Comparison of ENCODE assay signal across 14 cellular contexts in genomic region chr2:226790006-226790405, GRCh38. TPM values are rescaled to one million over a fixed set of nuclear protein-coding genes. Genes with fewer than 3 reads are reported as not detected.
DNase-seq lines count a peak whose midpoint lies in the region; ATAC-seq and TF ChIP-seq lines count a peak whose summit lies in the region.
"Had no signal": no experiment of that assay in that cellular context is flagged by ENCODE, and none has a peak within 500 bp of the region (broad histone marks: within the 10 kb centered on the region; RNA-seq: fewer than 3 reads in every experiment).

No MANE protein-coding gene starts in this region.

- POLR2A ChIA-PET in T-cell (lab: Charles Lee), result interaction anchor here in 1 of 2 donors (0.6 to 0.8 kb wide), 2 partner anchors 9 to 10 kb away, joined by 3 to 6 read pairs; partner anchors contain the start of gene IRS1

- peak overlapping the region; percentile 17 for H3K4me3 Mint-ChIP-seq in T-helper 2 cell treated with Interferon-gamma antibody and Interleukin-4, amounts not matched to agents 5 μg/mL and 100 μg/mL, for 36 hours
- H3K4me3 Mint-ChIP-seq in T-cell, result peak overlapping the region; percentile 60 to 95 (median 91)
- no peak overlapping the region for H3K4me3 Mint-ChIP-seq in neural progenitor cell

- H3K9ac ChIP-seq in neural progenitor cell, result no peak overlapping the region
- H3K9ac ChIP-seq: parathyroid adenoma had no signal

- TF ChIP-seq CTCF in cardiac muscle cell (IDR thresholded peaks at IDR 0.05; ENCODE audit: low read depth, low read length), result no peak
- TF ChIP-seq CTCF in gastrocnemius medialis (IDR thresholded peaks at IDR 0.05 in 4 of 5, conservative IDR thresholded peaks at IDR 0.05 in 1 of 5), result no peak
- no peak for TF ChIP-seq CTCF in neural progenitor cell (IDR thresholded peaks at IDR 0.05)

- no peak for TF ChIP-seq POLR2A in gastrocnemius medialis (IDR thresholded peaks at IDR 0.05)

- no peak for DNase-seq in T-helper 2 cell treated with Interferon-gamma antibody and Interleukin-4, amounts not matched to agents 5 μg/mL and 100 μg/mL, for 36 hours (ENCODE audit: low spot score)
- DNase-seq in T-helper 2 cell (no peak), T-cell (no peak), cardiac muscle cell (ENCODE audit: low read depth in 1 of 2, low spot score in 1 of 2) (no peak), gastrocnemius medialis (no peak), neural progenitor cell (ENCODE audit: low spot score) (no peak)
- no peak for DNase-seq in stimulated activated naive CD4-positive, alpha-beta T cell (lab: John Stamatoyannopoulos, UW)
- DNase-seq: 8988T; activated naive CD8-positive, alpha-beta T cell treated with anti-CD3 and anti-CD28 coated beads, Interleukin-2, amount 10 ng/mL, durations not matched to agents 7 days and 5 days; islet precursor cell; NCI-H2081 treated with DMSO at 0.1 percent for 48 hours; Peyer's patch had no signal

- H3K79me2 ChIP-seq in neural progenitor cell (ENCODE audit: low read depth), result peaks cover 79% of the 10 kb centered on the region

- no peak overlapping the region for H3K4me2 ChIP-seq in neural progenitor cell

- ATAC-seq in T-cell (replicated peaks in 1 of 4) (no peak), gastrocnemius medialis (no peak), GM18498 (IDR thresholded peaks at IDR 0.05; ENCODE audit: unreplicated experiment) (no peak)

- in situ Hi-C loops in gastrocnemius medialis (cut with MboI; ENCODE audit: low sequenced_read_pairs in 4 of 4), result loop anchor here in 2 of 4 donors (5.0 to 25.0 kb wide), 3 partner anchors 45 to 128 kb away; no protein-coding TSS in a partner anchor

- CTCF ChIA-PET in T-cell (lab: Charles Lee), result interaction anchor here (1.1 to 2.4 kb wide), 2 partner anchors 9 to 13 kb away, joined by 3 to 9 read pairs; no protein-coding TSS in a partner anchor

- peaks cover 11% of the 10 kb centered on the region for H3F3A ChIP-seq in neural progenitor cell (ENCODE audit: low read depth)

- peaks cover 51% of the 10 kb centered on the region for H3K4me1 ChIP-seq in cardiac muscle cell (ENCODE audit: low read depth)
- H3K4me1 ChIP-seq in gastrocnemius medialis, result peaks cover 49 to 59% of the 10 kb centered on the region in 2 donors
- H3K4me1 ChIP-seq in neural progenitor cell, result peaks cover 33% of the 10 kb centered on the region

- peaks cover 31% of the 10 kb centered on the region for H3K4me1 Mint-ChIP-seq in T-helper 2 cell treated with Interferon-gamma antibody and Interleukin-4, amounts not matched to agents 5 μg/mL and 100 μg/mL, for 36 hours (ENCODE audit: low read depth)
- H3K4me1 Mint-ChIP-seq in T-cell (peaks cover 34 to 68% (median 49%) of the 10 kb centered on the region in 3 donors), neural progenitor cell (peaks cover 40% of the 10 kb centered on the region)

- H2AFZ ChIP-seq in neural progenitor cell (replicated peaks), result no peak overlapping the region

- peaks cover 6% of the 10 kb centered on the region for H4K20me1 ChIP-seq in neural progenitor cell (ENCODE audit: low read depth)

- intact Hi-C loops in gastrocnemius medialis (cut with DNase I; ENCODE audit: low total_unique reads), result loop anchor here (2.0 to 10.0 kb wide), 4 partner anchors 13 to 645 kb away; no protein-coding TSS in a partner anchor

- H3K9me3 ChIP-seq in cardiac muscle cell (ENCODE audit: low read depth), result no peaks in the 10 kb centered on the region
- H3K9me3 ChIP-seq in gastrocnemius medialis, result no peaks in the 10 kb centered on the region
- no peaks in the 10 kb centered on the region for H3K9me3 ChIP-seq in neural progenitor cell (ENCODE audit: low read depth)
- H3K9me3 ChIP-seq: Peyer's patch had no signal

- H3K27me3 Mint-ChIP-seq in T-helper 2 cell treated with Interferon-gamma antibody and Interleukin-4, amounts not matched to agents 5 μg/mL and 100 μg/mL, for 36 hours (ENCODE audit: low read depth), result peaks cover 8% of the 10 kb centered on the region
- H3K27me3 Mint-ChIP-seq in T-cell (no peaks in the 10 kb centered on the region), neural progenitor cell (ENCODE audit: insufficient read depth, low read depth) (no peaks in the 10 kb centered on the region)
- H3K27me3 Mint-ChIP-seq: activated naive CD8-positive, alpha-beta T cell treated with anti-CD3 and anti-CD28 coated beads, Interleukin-2, amount 10 ng/mL, durations not matched to agents 7 days and 5 days had no signal

- H3K36me3 ChIP-seq in cardiac muscle cell (no peaks in the 10 kb centered on the region), gastrocnemius medialis (no peaks in the 10 kb centered on the region), neural progenitor cell (no peaks in the 10 kb centered on the region)
- H3K36me3 ChIP-seq: Peyer's patch had no signal

- H3K27me3 ChIP-seq in cardiac muscle cell (no peaks in the 10 kb centered on the region), gastrocnemius medialis (no peaks in the 10 kb centered on the region), neural progenitor cell (no peaks in the 10 kb centered on the region)
- H3K27me3 ChIP-seq: Peyer's patch had no signal

- H3K27ac Mint-ChIP-seq in T-helper 2 cell treated with Interferon-gamma antibody and Interleukin-4, amounts not matched to agents 5 μg/mL and 100 μg/mL, for 36 hours, result no peak overlapping the region
- H3K27ac Mint-ChIP-seq in T-cell (peak overlapping the region; percentile 22 to 52), neural progenitor cell (no peak overlapping the region)

- H3K27ac ChIP-seq in cardiac muscle cell (peak overlapping the region; percentile 71), gastrocnemius medialis (peak overlapping the region; percentile 95 to 99 (median 98)), neural progenitor cell (no peak overlapping the region)

- H3K9me3 Mint-ChIP-seq in T-helper 2 cell treated with Interferon-gamma antibody and Interleukin-4, amounts not matched to agents 5 μg/mL and 100 μg/mL, for 36 hours, result no peaks in the 10 kb centered on the region
- H3K9me3 Mint-ChIP-seq in T-cell (no peaks in the 10 kb centered on the region), neural progenitor cell (peaks cover 24% of the 10 kb centered on the region)

- peaks cover 6% of the 10 kb centered on the region for H3K36me3 Mint-ChIP-seq in T-helper 2 cell treated with Interferon-gamma antibody and Interleukin-4, amounts not matched to agents 5 μg/mL and 100 μg/mL, for 36 hours (ENCODE audit: low read depth)
- no peaks in the 10 kb centered on the region for H3K36me3 Mint-ChIP-seq in T-cell
- peaks cover 60% of the 10 kb centered on the region for H3K36me3 Mint-ChIP-seq in neural progenitor cell

- no peak overlapping the region for H3K4me3 ChIP-seq in cardiac muscle cell
- no peak overlapping the region for H3K4me3 ChIP-seq in gastrocnemius medialis
- no peak overlapping the region for H3K4me3 ChIP-seq in neural progenitor cell

RNA-seq across cellular contexts. Expression of gene IRS1, which starts 9.6 kb away (rescaled TPM):
- total RNA-seq in T-cell, result 1 to 10 TPM; 3.7 to 8.7 (median 6.7) TPM
- 18.5 and 40.4 TPM in 2 replicates for total RNA-seq in cardiac muscle cell
- polyA plus RNA-seq in cardiac muscle cell, result 4.1 and 11.5 TPM in 2 replicates
- total RNA-seq in gastrocnemius medialis, result 10 to 100 TPM in 1 of 4 donors, 1 to 10 TPM in 3; 2.2 to 71.1 (median 6.3) TPM
- total RNA-seq in neural progenitor cell (ENCODE audit: low replicate concordance), result 8.4 and 13.0 TPM in 2 replicates

RNA-seq across cellular contexts. Expression of gene RHBDD1, which starts 45.8 kb away (rescaled TPM):
- total RNA-seq in T-cell (10 to 100 TPM; 41.0 to 53.2 (median 47.8) TPM), cardiac muscle cell (3.6 and 6.3 TPM in 2 replicates), gastrocnemius medialis (10 to 100 TPM in 1 of 4 donors, 1 to 10 TPM in 3; 6.2 to 14.2 (median 8.7) TPM), neural progenitor cell (ENCODE audit: low replicate concordance) (13.8 and 15.1 TPM in 2 replicates)
- 12.9 and 17.8 TPM in 2 replicates for polyA plus RNA-seq in cardiac muscle cell

Comparison
In these comparisons a context has a peak if more than half of its experiments do, and no peak if none do; other contexts are left out.
1. H3K27ac Mint-ChIP-seq: peak in T-cell (2 of 2); none in T-helper 2 cell treated with Interferon-gamma antibody and Interleukin-4, amounts not matched to agents 5 μg/mL and 100 μg/mL, for 36 hours (single experiment) and neural progenitor cell (single experiment).